ENCODE assay signal across 3 cellular contexts in the genomic region with DNA sequence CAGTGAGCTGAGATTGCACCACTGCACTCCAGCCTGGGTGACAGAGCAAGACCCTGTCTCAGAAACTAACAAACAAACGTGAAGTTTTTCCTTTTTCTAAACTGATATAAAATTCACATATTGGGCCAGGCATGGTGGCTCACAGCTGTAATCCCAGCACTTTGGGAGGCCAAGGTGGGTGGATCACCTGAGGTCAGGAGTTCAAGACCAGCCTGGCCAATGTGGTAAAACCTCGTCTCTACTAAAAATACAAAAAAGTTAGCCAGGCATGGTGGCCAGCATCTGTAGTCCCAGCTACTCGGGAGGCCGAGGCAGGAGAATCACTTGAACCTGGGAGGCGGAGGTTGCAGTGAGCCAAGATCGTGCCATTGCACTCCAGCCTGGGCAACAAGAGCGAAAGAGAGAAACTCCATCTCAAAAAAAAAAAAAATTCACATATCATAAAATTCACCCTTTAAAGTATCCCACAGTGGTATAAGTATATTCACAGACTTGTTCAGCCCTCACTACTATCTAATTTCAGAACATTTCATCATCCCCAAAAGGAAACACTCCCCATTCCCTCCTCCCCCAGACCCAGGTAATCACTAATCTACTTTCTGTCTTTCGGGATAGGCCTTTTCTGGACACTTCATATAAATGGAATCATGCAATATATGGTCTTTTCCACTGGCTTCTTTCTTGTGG. TPM values are rescaled to one million over a fixed set of nuclear protein-coding genes. Genes with fewer than 3 reads are reported as not detected.
"Had no signal": no experiment of that assay in that cellular context is flagged by ENCODE, and none has a peak within 500 bp of the region (broad histone marks: within the 10 kb centered on the region; RNA-seq: fewer than 3 reads in every experiment).

No MANE protein-coding gene starts in this region.

RNA-seq across cellular contexts. Expression of a gene that starts 34.6 kb away (rescaled TPM):
- total RNA-seq: Right ventricle myocardium superior, RPMI7951, SJSA1 had no signal
